In the genomic region with DNA sequence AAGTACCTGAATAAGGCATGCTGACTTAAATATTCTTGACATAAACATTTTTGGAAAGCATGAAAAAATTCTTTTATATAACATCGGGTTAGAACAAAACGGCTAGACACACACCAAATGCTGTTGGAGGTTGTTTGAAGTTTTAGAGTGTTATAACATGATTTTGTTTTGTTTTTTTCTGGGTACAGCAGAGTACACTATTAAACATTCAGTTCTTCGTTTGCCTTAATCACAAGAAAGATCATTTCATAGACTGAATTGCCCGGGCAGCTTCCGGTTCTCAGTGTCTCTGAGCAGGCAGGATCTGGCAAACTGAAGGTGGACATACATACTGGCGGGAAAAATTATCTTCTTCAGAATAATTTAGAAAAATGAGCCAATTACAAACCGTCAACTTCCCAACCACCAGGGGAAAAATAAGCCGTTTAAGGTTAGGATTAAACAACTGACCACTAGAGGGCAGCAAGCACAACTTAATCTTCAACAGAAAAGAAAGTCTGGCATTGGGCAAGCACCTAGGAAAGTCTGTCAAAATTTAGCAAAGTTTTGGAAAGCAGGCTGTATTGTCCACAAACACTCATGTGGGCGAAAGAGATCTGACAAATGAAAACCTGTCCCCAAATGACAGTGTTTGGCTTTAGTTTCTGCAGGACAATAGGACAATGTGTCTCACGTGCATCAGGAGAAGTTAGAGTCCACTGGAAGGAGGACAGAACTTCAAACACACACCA, we compare ENCODE assay signal across 8 cellular contexts. TPM values are rescaled to one million over a fixed set of nuclear protein-coding genes. Genes with fewer than 3 reads are reported as not detected.
DNase-seq lines count a peak whose midpoint lies in the region; TF ChIP-seq lines count a peak whose summit lies in the region.

No MANE protein-coding gene starts in this region.

- peak overlapping the region; percentile 72 for H3K4me3 Mint-ChIP-seq in activated CD4-positive, alpha-beta T cell treated with anti-CD3 and anti-CD28 coated beads, Interleukin-2, amount 10 ng/mL, durations not matched to agents 7 days and 5 days
- no peak overlapping the region for H3K4me3 Mint-ChIP-seq in endothelial cell (ENCODE audit: unreplicated experiment)

- H3K27ac ChIP-seq in 22Rv1, result 0 out of 2 replicates have a peak overlapping the region, but pooled peaks have one; percentile 18

- H3K27me3 Mint-ChIP-seq in activated CD4-positive, alpha-beta T cell treated with anti-CD3 and anti-CD28 coated beads, Interleukin-2, amount 10 ng/mL, durations not matched to agents 7 days and 5 days, result no peaks in the 10 kb centered on the region
- H3K27me3 Mint-ChIP-seq in endothelial cell (ENCODE audit: unreplicated experiment), result no peaks in the 10 kb centered on the region

- TF ChIP-seq CTCF in 22Rv1 (IDR thresholded peaks at IDR 0.05), result peak; percentile 78
- TF ChIP-seq CTCF in GM12864 (IDR thresholded peaks at IDR 0.05; ENCODE audit: low read depth, low read length, missing control alignments), result peak; percentile 66
- peak; percentile 98 for TF ChIP-seq CTCF in endothelial cell (IDR thresholded peaks at IDR 0.05; ENCODE audit: unreplicated experiment)

- CTCF ChIA-PET in activated CD4-positive, alpha-beta T cell treated with anti-CD3 and anti-CD28 coated beads, Interleukin-2, amount 10 ng/mL, durations not matched to agents 7 days and 5 days (lab: Charles Lee), result interaction anchor here (0.7 to 2.6 kb wide), 9 partner anchors 13 to 361 kb away, joined by 3 to 14 read pairs (median 3); no protein-coding TSS in a partner anchor

- no peaks in the 10 kb centered on the region for H3K27me3 ChIP-seq in mononuclear cell (ENCODE audit: insufficient read depth, low read length)

- peaks cover 86% of the 10 kb centered on the region for H3K4me1 ChIP-seq in mononuclear cell (ENCODE audit: insufficient read depth, low read length)

- POLR2A ChIA-PET in activated CD4-positive, alpha-beta T cell treated with anti-CD3 and anti-CD28 coated beads, Interleukin-2, amount 10 ng/mL, durations not matched to agents 7 days and 5 days (lab: Charles Lee), result interaction anchor here (0.6 kb wide), 3 partner anchors 13 to 223 kb away, joined by 3 to 11 read pairs (median 5); no protein-coding TSS in a partner anchor

- no peaks in the 10 kb centered on the region for H3K9me3 ChIP-seq in mononuclear cell (ENCODE audit: low read depth, low read length)

- H3K4me3 ChIP-seq in GM12864 (ENCODE audit: low read depth, low read length) (peak overlapping the region; percentile 63), mononuclear cell (ENCODE audit: low read length) (peak overlapping the region; percentile 9)

- peak overlapping the region; percentile 70 for H3K27ac Mint-ChIP-seq in activated CD4-positive, alpha-beta T cell treated with anti-CD3 and anti-CD28 coated beads, Interleukin-2, amount 10 ng/mL, durations not matched to agents 7 days and 5 days
- H3K27ac Mint-ChIP-seq in endothelial cell (ENCODE audit: unreplicated experiment), result peak overlapping the region; percentile 74

- H3K4me1 Mint-ChIP-seq in activated CD4-positive, alpha-beta T cell treated with anti-CD3 and anti-CD28 coated beads, Interleukin-2, amount 10 ng/mL, durations not matched to agents 7 days and 5 days, result peaks cover 93% of the 10 kb centered on the region
- H3K4me1 Mint-ChIP-seq in endothelial cell (ENCODE audit: unreplicated experiment), result peaks cover 33% of the 10 kb centered on the region

- H3K9me3 Mint-ChIP-seq in activated CD4-positive, alpha-beta T cell treated with anti-CD3 and anti-CD28 coated beads, Interleukin-2, amount 10 ng/mL, durations not matched to agents 7 days and 5 days, result no peaks in the 10 kb centered on the region
- H3K9me3 Mint-ChIP-seq in endothelial cell (ENCODE audit: unreplicated experiment), result no peaks in the 10 kb centered on the region

- DNase-seq in GM12864 (ENCODE audit: low read depth), result peak; percentile 77
- DNase-seq in HK-2 (ENCODE audit: unreplicated experiment), result peak; percentile 54
- peak; percentile 81 to 92 for DNase-seq in NCI-H526 (lab: John Stamatoyannopoulos, UW)
- DNase-seq in activated CD4-positive, alpha-beta T cell treated with anti-CD3 and anti-CD28 coated beads, Interleukin-2, amount 10 ng/mL, durations not matched to agents 7 days and 5 days, result peak; percentile 83
- DNase-seq in endothelial cell (ENCODE audit: low spot score), result peak; percentile 71
- DNase-seq in superior temporal gyrus (ENCODE audit: extremely low spot score), result peak; percentile 98

- peaks cover 90% of the 10 kb centered on the region for H3K36me3 Mint-ChIP-seq in activated CD4-positive, alpha-beta T cell treated with anti-CD3 and anti-CD28 coated beads, Interleukin-2, amount 10 ng/mL, durations not matched to agents 7 days and 5 days (ENCODE audit: low read depth)
- H3K36me3 Mint-ChIP-seq in endothelial cell (ENCODE audit: low read depth, unreplicated experiment), result peaks cover 54% of the 10 kb centered on the region

RNA-seq across cellular contexts. Expression of gene ZNF217, which starts 15.0 kb away (rescaled TPM):
- 10 to 100 TPM; 97.5 to 99.7 TPM for total RNA-seq in activated CD4-positive, alpha-beta T cell treated with anti-CD3 and anti-CD28 coated beads, Interleukin-2, amount 10 ng/mL, durations not matched to agents 7 days and 5 days
- total RNA-seq in endothelial cell (ENCODE audit: unreplicated experiment) (76.7 TPM), mononuclear cell (65.8 TPM)

Comparison
In these comparisons a context has a peak if more than half of its experiments do, and no peak if none do; other contexts are left out.
1. Peak in every context shown above with its lines: DNase-seq, H3K4me3 ChIP-seq and H3K27ac ChIP-seq.